In the genomic region with DNA sequence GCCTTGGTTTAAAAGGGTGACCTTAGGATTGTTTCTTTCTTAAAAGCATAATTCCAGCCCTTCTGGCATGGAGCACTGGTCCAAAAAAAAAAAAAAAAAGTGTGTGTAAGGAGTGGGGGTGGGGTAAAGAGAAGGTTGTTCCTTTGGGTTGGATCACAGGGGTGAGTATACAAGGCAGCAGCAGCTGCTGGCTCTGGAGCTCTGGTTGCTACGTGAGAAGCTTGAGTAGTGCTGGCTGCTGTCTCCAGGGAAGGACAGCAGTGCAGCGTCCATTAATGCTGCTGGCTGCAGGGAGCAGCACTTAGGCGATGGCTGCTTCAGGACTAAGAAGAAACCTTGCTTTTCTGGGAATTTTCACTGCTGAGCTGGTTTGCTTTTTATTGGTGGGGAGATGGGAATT, we compare ENCODE assay signal across 8 cellular contexts.
DNase-seq lines count a peak whose midpoint lies in the region; ATAC-seq and TF ChIP-seq lines count a peak whose summit lies in the region.

No MANE protein-coding gene starts in this region.

- DNase-seq in LoVo (ENCODE audit: low spot score) (peak; percentile 37), SIG-M5 (lab: John Stamatoyannopoulos, UW) (peak; percentile 11), GDM1 (lab: John Stamatoyannopoulos, UW) (no peak)
- DNase-seq in stimulated activated effector memory CD8-positive, alpha-beta T cell treated with anti-CD3 and anti-CD28 coated beads, Interleukin-12 subunit alpha, Interleukin-12 subunit beta, amount 100 ng/mL, for 72 hours (ENCODE audit: low spot score in 2 of 2): no peak
- DNase-seq in stimulated activated CD4-positive, alpha-beta T cell treated with anti-CD3 and anti-CD28 coated beads, Interleukin-2, amount 100 ng/mL, for 48 hours: no peak

- ATAC-seq in stimulated activated effector memory CD8-positive, alpha-beta T cell treated with anti-CD3 and anti-CD28 coated beads, Interleukin-12 subunit alpha, Interleukin-12 subunit beta, amount 100 ng/mL, for 72 hours: no peak

- intact Hi-C loops in dendritic cell treated with granulocyte-macrophage colony-stimulating factor and Interleukin-4, amounts not matched to agents 40 ng/mL and 50 ng/mL, for 4 days (cut with micrococcal nuclease): loop anchor here (5.0 kb wide), 1 partner anchor 613 kb away; no protein-coding TSS in a partner anchor

- H3K4me2 ChIP-seq in DOHH2 (ENCODE audit: low read length): peak overlapping the region; percentile 87

- H3K4me1 ChIP-seq in DOHH2 (ENCODE audit: control insufficient read depth, low read length): peaks cover 68% of the 10 kb centered on the region

- H3K4me3 ChIP-seq in DOHH2 (ENCODE audit: low read length): peak overlapping the region; percentile 92

- no peak overlapping the region for H3K27ac ChIP-seq in DOHH2 (ENCODE audit: low read depth, low read length)
- H3K27ac ChIP-seq in layer of hippocampus (ENCODE audit: low read depth, low read length): peak overlapping the region; percentile 31

- H3K36me3 Mint-ChIP-seq in dendritic cell treated with granulocyte-macrophage colony-stimulating factor and Interleukin-4, amounts not matched to agents 40 ng/mL and 50 ng/mL, for 4 days (ENCODE audit: low read depth): peaks cover 36% of the 10 kb centered on the region
- H3K36me3 Mint-ChIP-seq in stimulated activated effector memory CD8-positive, alpha-beta T cell treated with anti-CD3 and anti-CD28 coated beads, Interleukin-12 subunit alpha, Interleukin-12 subunit beta, amount 100 ng/mL, for 72 hours: peaks cover 55% of the 10 kb centered on the region

- no peaks in the 10 kb centered on the region for H3K27me3 Mint-ChIP-seq in dendritic cell treated with granulocyte-macrophage colony-stimulating factor and Interleukin-4, amounts not matched to agents 40 ng/mL and 50 ng/mL, for 4 days

- H3K9me3 ChIP-seq in DOHH2 (ENCODE audit: control insufficient read depth, insufficient read depth, low read length): no peaks in the 10 kb centered on the region

- no peak for TF ChIP-seq CTCF in DOHH2 (IDR thresholded peaks at IDR 0.05; ENCODE audit: low read depth, low read length, poor library complexity, severe bottlenecking)

- peaks cover 51% of the 10 kb centered on the region for H3K36me3 ChIP-seq in DOHH2 (ENCODE audit: control insufficient read depth, low read length)

- no peaks in the 10 kb centered on the region for H3K27me3 ChIP-seq in DOHH2 (ENCODE audit: control insufficient read depth, low read length)
- H3K27me3 ChIP-seq in layer of hippocampus (ENCODE audit: control insufficient read depth, insufficient read depth, low read length): no peaks in the 10 kb centered on the region

- peaks cover 54% of the 10 kb centered on the region for H4K20me1 ChIP-seq in DOHH2 (ENCODE audit: control insufficient read depth, insufficient read depth, low read depth, low read length)

- 0 out of 2 replicates have a peak, but pooled peaks cover 4% of the 10 kb centered on the region for H3F3A ChIP-seq in DOHH2 (ENCODE audit: control insufficient read depth, insufficient read depth)

- H3K27ac Mint-ChIP-seq in dendritic cell treated with granulocyte-macrophage colony-stimulating factor and Interleukin-4, amounts not matched to agents 40 ng/mL and 50 ng/mL, for 4 days: peak overlapping the region; percentile 82
- peak overlapping the region; percentile 98 for H3K27ac Mint-ChIP-seq in stimulated activated effector memory CD8-positive, alpha-beta T cell treated with anti-CD3 and anti-CD28 coated beads, Interleukin-12 subunit alpha, Interleukin-12 subunit beta, amount 100 ng/mL, for 72 hours

- peaks cover 89% of the 10 kb centered on the region for H3K79me2 ChIP-seq in DOHH2 (ENCODE audit: control insufficient read depth, low read length)

- peaks cover 63% of the 10 kb centered on the region for H3K4me1 Mint-ChIP-seq in dendritic cell treated with granulocyte-macrophage colony-stimulating factor and Interleukin-4, amounts not matched to agents 40 ng/mL and 50 ng/mL, for 4 days (ENCODE audit: low read depth)
- peaks cover 59% of the 10 kb centered on the region for H3K4me1 Mint-ChIP-seq in stimulated activated effector memory CD8-positive, alpha-beta T cell treated with anti-CD3 and anti-CD28 coated beads, Interleukin-12 subunit alpha, Interleukin-12 subunit beta, amount 100 ng/mL, for 72 hours

- H3K9me2 ChIP-seq in DOHH2 (replicated peaks; ENCODE audit: control insufficient read depth, low read length): no peaks in the 10 kb centered on the region

- no peaks in the 10 kb centered on the region for H3K9me3 Mint-ChIP-seq in dendritic cell treated with granulocyte-macrophage colony-stimulating factor and Interleukin-4, amounts not matched to agents 40 ng/mL and 50 ng/mL, for 4 days
- H3K9me3 Mint-ChIP-seq in stimulated activated effector memory CD8-positive, alpha-beta T cell treated with anti-CD3 and anti-CD28 coated beads, Interleukin-12 subunit alpha, Interleukin-12 subunit beta, amount 100 ng/mL, for 72 hours: no peaks in the 10 kb centered on the region

- H3K4me3 Mint-ChIP-seq in dendritic cell treated with granulocyte-macrophage colony-stimulating factor and Interleukin-4, amounts not matched to agents 40 ng/mL and 50 ng/mL, for 4 days: peak overlapping the region; percentile 66
- peak overlapping the region; percentile 93 for H3K4me3 Mint-ChIP-seq in stimulated activated effector memory CD8-positive, alpha-beta T cell treated with anti-CD3 and anti-CD28 coated beads, Interleukin-12 subunit alpha, Interleukin-12 subunit beta, amount 100 ng/mL, for 72 hours

Comparison
In these comparisons a context has a peak if more than half of its experiments do, and no peak if none do; other contexts are left out.
1. DNase-seq: peak in LoVo (single experiment) and SIG-M5 (single experiment); none in stimulated activated effector memory CD8-positive, alpha-beta T cell treated with anti-CD3 and anti-CD28 coated beads, Interleukin-12 subunit alpha, Interleukin-12 subunit beta, amount 100 ng/mL, for 72 hours (0 of 2), stimulated activated CD4-positive, alpha-beta T cell treated with anti-CD3 and anti-CD28 coated beads, Interleukin-2, amount 100 ng/mL, for 48 hours (0 of 2) and GDM1 (single experiment).